22 cellular contexts compared by ENCODE assay signal in the genomic region with DNA sequence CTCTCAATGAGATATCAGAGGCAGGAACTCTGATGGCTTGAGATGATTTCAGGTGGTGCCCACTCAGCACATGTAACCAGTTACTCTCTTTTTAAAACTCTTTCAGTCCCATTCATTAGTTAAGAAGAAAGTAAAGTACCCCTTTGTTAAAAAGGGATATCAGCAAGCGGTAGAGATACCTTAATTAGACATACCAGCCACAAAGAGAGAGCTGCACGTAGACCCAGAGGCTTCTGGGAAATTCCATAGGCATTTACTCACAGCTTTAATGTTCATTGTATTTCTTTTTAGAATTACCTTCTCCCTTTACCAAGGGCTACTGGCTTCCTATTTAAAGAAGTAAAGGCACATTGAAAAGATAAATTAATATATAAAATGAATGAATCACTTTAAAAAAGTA.
"Had no signal": no experiment of that assay in that cellular context is flagged by ENCODE, and none has a peak within 500 bp of the region (broad histone marks: within the 10 kb centered on the region; RNA-seq: fewer than 3 reads in every experiment).

No MANE protein-coding gene starts in this region.

- H3K27ac ChIP-seq: sigmoid colon, spleen, testis, upper lobe of right lung had no signal

- H3K4me1 ChIP-seq: sigmoid colon, spleen, upper lobe of right lung had no signal

- H3K9me3 ChIP-seq: body of pancreas, sigmoid colon, testis, upper lobe of right lung had no signal

- H3K27me3 ChIP-seq: body of pancreas, sigmoid colon, spleen, testis, upper lobe of right lung had no signal

- DNase-seq: activated CD4-positive, alpha-beta memory T cell treated with anti-CD3 and anti-CD28 coated beads, Interleukin-2, amount 10 ng/mL, durations not matched to agents 7 days and 5 days; activated CD4-positive, alpha-beta T cell treated with anti-CD3 and anti-CD28 coated beads for 48 hours; activated effector memory CD4-positive, alpha-beta T cell treated with anti-CD3 and anti-CD28 coated beads, Interleukin-2, amount 50 U/mL, for 16 hours; activated naive CD4-positive, alpha-beta T cell treated with anti-CD3 and anti-CD28 coated beads, Interleukin-2, amount 50 U/mL, for 16 hours; activated naive CD8-positive, alpha-beta T cell treated with anti-CD3 and anti-CD28 coated beads, Interleukin-2, amount 50 U/mL, for 24 hours; activated T-cell treated with anti-CD3 and anti-CD28 coated beads for 4 hours; effector CD4-positive, alpha-beta T cell; erythroblast; foreskin melanocyte; glutamatergic neuron; hippocampal formation; left ventricle myocardium superior; mammary epithelial cell; occipital lobe; sigmoid colon; spleen; stimulated activated CD4-positive, alpha-beta T cell treated with anti-CD3 and anti-CD28 coated beads, Interleukin-4, amount 100 ng/mL, for 1 hour; stimulated activated naive CD4-positive, alpha-beta T cell; T-helper 17 cell; testis; upper lobe of right lung had no signal

- ATAC-seq: activated naive CD8-positive, alpha-beta T cell treated with anti-CD3 and anti-CD28 coated beads, Interleukin-2, amount 50 U/mL, for 24 hours; left ventricle myocardium superior; T-helper 17 cell; upper lobe of right lung had no signal

- H3K36me3 ChIP-seq: sigmoid colon, spleen, upper lobe of right lung had no signal

- H3K4me3 ChIP-seq: body of pancreas, sigmoid colon, spleen, testis, upper lobe of right lung had no signal
